In the genomic region with DNA sequence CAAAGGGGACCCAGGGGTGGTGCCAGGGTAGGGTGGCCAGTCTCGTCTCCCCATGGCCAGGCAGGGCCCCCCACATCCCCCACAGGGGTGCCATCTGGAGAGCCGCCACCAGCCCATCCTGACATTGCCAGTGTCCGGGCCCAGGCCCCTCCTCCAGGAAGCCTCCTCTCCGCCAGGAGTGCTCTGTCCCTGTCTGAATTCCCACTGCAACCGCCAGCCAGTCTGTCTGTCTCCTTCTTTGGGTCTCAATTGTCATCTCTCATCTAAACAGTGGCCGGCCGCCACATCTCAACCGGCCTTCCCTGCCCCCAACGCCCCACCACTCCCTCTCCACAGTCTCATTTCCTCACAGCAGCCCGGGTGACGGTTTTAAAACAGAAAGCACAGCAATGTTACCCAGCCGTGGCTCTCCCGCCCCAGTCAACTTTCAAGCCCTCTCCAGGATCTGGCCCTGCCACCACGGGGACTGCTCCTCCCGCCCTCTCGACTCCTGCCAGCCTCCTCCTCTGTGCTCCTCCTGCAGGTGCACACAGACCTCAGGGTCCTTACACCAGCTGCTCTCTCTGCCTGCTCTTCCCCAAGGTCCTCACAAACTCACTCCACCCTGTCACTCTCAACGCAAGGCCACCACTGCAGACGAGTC, we compare ENCODE assay signal across 7 cellular contexts. TPM values are rescaled to one million over a fixed set of nuclear protein-coding genes. Genes with fewer than 3 reads are reported as not detected.
DNase-seq lines count a peak whose midpoint lies in the region; ATAC-seq and TF ChIP-seq lines count a peak whose summit lies in the region.

No MANE protein-coding gene starts in this region.

- no peak overlapping the region for H3K27ac ChIP-seq in aorta (ENCODE audit: low read depth in 1 of 2, low read length in 2 of 2)

- H3K9me3 ChIP-seq in mononuclear cell (ENCODE audit: low read depth, low read length): no peaks in the 10 kb centered on the region
- no peaks in the 10 kb centered on the region for H3K9me3 ChIP-seq in aorta (ENCODE audit: control insufficient read depth, low read length)

- no peaks in the 10 kb centered on the region for H3K27me3 ChIP-seq in mononuclear cell (ENCODE audit: insufficient read depth, low read length)
- no peaks in the 10 kb centered on the region for H3K27me3 ChIP-seq in aorta (ENCODE audit: control insufficient read depth in 1 of 2, insufficient read depth in 2 of 2, low read length in 1 of 2)

- TF ChIP-seq POLR2A in GM18951 (IDR thresholded peaks at IDR 0.05; ENCODE audit: extremely low read depth, insufficient read depth, insufficient read length): peak; percentile 72

- WGBS in aorta, 2 donors: 52 to 70% methylated on average over 18 of the region's 18 CpGs

- in situ Hi-C loops in GM18951 (cut with MboI; ENCODE audit: low sequenced_read_pairs, unreplicated experiment): no loop called here

- ATAC-seq in HG02870 (IDR thresholded peaks at IDR 0.05; ENCODE audit: unreplicated experiment) (peak; percentile 27), aorta (ENCODE audit: low FRiP score) (peak; percentile 45)

- peak; percentile 54 for DNase-seq in NCI-H69 (lab: John Stamatoyannopoulos, UW)
- peak; percentile 40 for DNase-seq in activated naive CD4-positive, alpha-beta T cell treated with anti-CD3 and anti-CD28 coated beads, Interleukin-2, amount 50 U/mL, for 16 hours
- peak; percentile 83 to 85 for DNase-seq in aorta
- DNase-seq in EL: no peak

- intact Hi-C loops in aorta (cut with DNase I): no loop called here

- H3K4me3 ChIP-seq in mononuclear cell (ENCODE audit: low read length): peak overlapping the region; percentile 64
- no peak overlapping the region for H3K4me3 ChIP-seq in aorta (ENCODE audit: low read length in 2 of 2)

- peaks cover 83% of the 10 kb centered on the region for H3K4me1 ChIP-seq in mononuclear cell (ENCODE audit: insufficient read depth, low read length)
- H3K4me1 ChIP-seq in aorta (ENCODE audit: control insufficient read depth in 1 of 2, insufficient read depth in 2 of 2, low read length in 2 of 2): no peaks in the 10 kb centered on the region

- H3K36me3 ChIP-seq in aorta (ENCODE audit: control insufficient read depth in 1 of 2, insufficient read depth in 2 of 2, low read length in 1 of 2): no peaks in the 10 kb centered on the region

RNA-seq across cellular contexts. Expression of a gene that starts 57.0 kb away (rescaled TPM):
- 135 TPM for total RNA-seq in mononuclear cell
- total RNA-seq in aorta: 10 to 100 TPM; 76.1 to 84.7 TPM
- 10 to 100 TPM; 12.6 to 23.7 TPM for polyA plus RNA-seq in aorta
